2 cellular contexts compared by ENCODE assay signal in the genomic region with DNA sequence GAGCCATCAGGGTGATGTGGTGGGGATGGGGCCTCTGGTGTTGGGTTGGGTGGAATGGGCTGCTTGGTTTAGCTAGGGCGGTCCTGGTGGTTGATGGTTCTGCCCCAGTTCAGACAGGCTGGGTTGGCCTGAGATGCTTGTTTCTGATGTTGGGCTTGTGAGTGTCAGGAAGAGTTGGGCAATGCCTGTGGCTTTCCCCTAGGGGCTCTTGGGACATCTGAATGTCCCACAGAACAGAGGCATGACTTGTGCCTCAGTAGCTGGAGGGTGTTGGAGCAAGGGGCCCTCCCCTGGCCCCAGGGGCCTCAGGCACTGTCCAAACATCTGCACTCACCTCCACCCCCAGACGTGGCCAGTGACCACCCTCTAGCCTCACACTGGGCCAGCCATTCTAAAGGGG.
TF ChIP-seq lines count a peak whose summit lies in the region.

No MANE protein-coding gene starts in this region.

TF ChIP-seq in A549, 52 proteins besides CTCF, POLR2A, EP300 and RAD21:
- TF ChIP-seq ESRRA (IDR thresholded peaks at IDR 0.05; ENCODE audit: borderline replicate concordance, low read length) (no peak), NFE2L2 (conservative IDR thresholded peaks at IDR 0.05; ENCODE audit: low read length) (no peak), BCL3 (IDR thresholded peaks at IDR 0.05) (no peak), GATA3 (IDR thresholded peaks at IDR 0.05; ENCODE audit: borderline replicate concordance) (no peak)
- TF ChIP-seq, protein P1, sequence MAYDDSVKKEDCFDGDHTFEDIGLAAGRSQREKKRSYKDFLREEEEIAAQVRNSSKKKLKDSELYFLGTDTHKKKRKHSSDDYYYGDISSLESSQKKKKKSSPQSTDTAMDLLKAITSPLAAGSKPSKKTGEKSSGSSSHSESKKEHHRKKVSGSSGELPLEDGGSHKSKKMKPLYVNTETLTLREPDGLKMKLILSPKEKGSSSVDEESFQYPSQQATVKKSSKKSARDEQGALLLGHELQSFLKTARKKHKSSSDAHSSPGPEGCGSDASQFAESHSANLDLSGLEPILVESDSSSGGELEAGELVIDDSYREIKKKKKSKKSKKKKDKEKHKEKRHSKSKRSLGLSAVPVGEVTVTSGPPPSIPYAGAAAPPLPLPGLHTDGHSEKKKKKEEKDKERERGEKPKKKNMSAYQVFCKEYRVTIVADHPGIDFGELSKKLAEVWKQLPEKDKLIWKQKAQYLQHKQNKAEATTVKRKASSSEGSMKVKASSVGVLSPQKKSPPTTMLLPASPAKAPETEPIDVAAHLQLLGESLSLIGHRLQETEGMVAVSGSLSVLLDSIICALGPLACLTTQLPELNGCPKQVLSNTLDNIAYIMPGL (CRISPR knock-in tag; IDR thresholded peaks at IDR 0.05; ENCODE audit: borderline replicate concordance) = no peak

TF ChIP-seq in HCT116, 20 proteins besides CTCF, POLR2A, EP300 and RAD21:
- no peak for TF ChIP-seq ATF3 (IDR thresholded peaks at IDR 0.05)
- no peak for TF ChIP-seq REST (IDR thresholded peaks at IDR 0.05; ENCODE audit: low read depth)
- no peak for TF ChIP-seq EZH2phosphoT487 (IDR thresholded peaks at IDR 0.05; ENCODE audit: borderline replicate concordance)
- TF ChIP-seq JUND (IDR thresholded peaks at IDR 0.05) = no peak
- TF ChIP-seq TCF7L2 (IDR thresholded peaks at IDR 0.05; ENCODE audit: borderline replicate concordance, extremely low read depth, insufficient read depth, insufficient read length) = no peak
- TF ChIP-seq ZNF274 (IDR thresholded peaks at IDR 0.05; ENCODE audit: low read depth, low read length) = no peak
- no peak for TF ChIP-seq EGR1 (IDR thresholded peaks at IDR 0.05; ENCODE audit: low read depth)
- TF ChIP-seq YY1 (IDR thresholded peaks at IDR 0.05; ENCODE audit: extremely low read depth, insufficient replicate concordance, low read depth, low read length) = no peak
- TF ChIP-seq, protein P2, sequence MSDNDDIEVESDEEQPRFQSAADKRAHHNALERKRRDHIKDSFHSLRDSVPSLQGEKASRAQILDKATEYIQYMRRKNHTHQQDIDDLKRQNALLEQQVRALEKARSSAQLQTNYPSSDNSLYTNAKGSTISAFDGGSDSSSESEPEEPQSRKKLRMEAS (IDR thresholded peaks at IDR 0.05) = no peak
- no peak for TF ChIP-seq SRF (IDR thresholded peaks at IDR 0.05; ENCODE audit: low read depth)
- TF ChIP-seq EZH2 (IDR thresholded peaks at IDR 0.05) = no peak
- no peak for TF ChIP-seq ELF1 (IDR thresholded peaks at IDR 0.05; ENCODE audit: borderline replicate concordance, low read depth)
